Comparison of ENCODE assay signal across 1 cellular context in genomic region chr9:133002147-133003070, GRCh38.
TF ChIP-seq lines count a peak whose summit lies in the region.

No MANE protein-coding gene starts in this region.

TF ChIP-seq in GM23338, 12 proteins besides CTCF, POLR2A, EP300 and RAD21 (continued from another document):
- TF ChIP-seq ZNF331 (CRISPR knock-in tag; IDR thresholded peaks at IDR 0.05; ENCODE audit: low read depth) (no peak), CREB1 (CRISPR knock-in tag; IDR thresholded peaks at IDR 0.05; ENCODE audit: low read depth) (no peak), JUNB (IDR thresholded peaks at IDR 0.05; ENCODE audit: unreplicated experiment) (no peak), ZNF462 (CRISPR knock-in tag; IDR thresholded peaks at IDR 0.05) (no peak), STAT1 (IDR thresholded peaks at IDR 0.05; ENCODE audit: unreplicated experiment) (no peak)
TF ChIP-seq in GM23338: peak in this region for 0.
